14 cellular contexts compared by ENCODE assay signal in genomic region chr11:12239396-12240298, GRCh38.
A peak's percentile ranks its signal among the peaks of the same experiment; 100 is the strongest.
DNase-seq lines count a peak whose midpoint lies in the region; ATAC-seq, FAIRE-seq and TF ChIP-seq lines count a peak whose summit lies in the region.
"Had no signal": no experiment of that assay in that cellular context is flagged by ENCODE, and none has a peak within 500 bp of the region (broad histone marks: within the 10 kb centered on the region; RNA-seq: fewer than 3 reads in every experiment).

No MANE protein-coding gene starts in this region.

- H3K27ac ChIP-seq in ascending aorta (peak overlapping the region; percentile 94 to 98), HepG2 (ENCODE audit: extremely low read length, insufficient read depth, low read length) (no peak overlapping the region), aorta (ENCODE audit: low read depth in 1 of 2, low read length in 2 of 2) (peak overlapping the region; percentile 45 to 88)
- H3K27ac ChIP-seq: foreskin keratinocyte, SJSA1 had no signal

- H3K4me3 Mint-ChIP-seq in activated CD4-positive, alpha-beta T cell treated with anti-CD3 and anti-CD28 coated beads, Interleukin-2, amount 10 ng/mL, durations not matched to agents 24 days and 14 days = no peak overlapping the region
- H3K4me3 Mint-ChIP-seq: activated CD4-positive, alpha-beta T cell treated with anti-CD3 and anti-CD28 coated beads for 36 hours; activated T-helper 17 cell treated with anti-CD3 and anti-CD28 coated beads, Interleukin-2, amount 50 U/mL, for 72 hours had no signal

- DNase-seq in activated CD4-positive, alpha-beta T cell treated with anti-CD3 and anti-CD28 coated beads, Interleukin-2, amount 10 ng/mL, durations not matched to agents 24 days and 14 days = no peak
- no peak for DNase-seq in activated CD4-positive, alpha-beta T cell treated with anti-CD3 and anti-CD28 coated beads, Interleukin-2, amount 50 U/mL, for 4 hours
- DNase-seq in ascending aorta (ENCODE audit: low spot score in 2 of 2) (no peak), HepG2 (ENCODE audit: low spot score) (no peak), aorta (no peak), H4 (ENCODE audit: low spot score) (no peak)
- DNase-seq: activated CD4-positive, alpha-beta T cell treated with anti-CD3 and anti-CD28 coated beads for 36 hours; foreskin keratinocyte; H7; stimulated activated CD4-positive, alpha-beta T cell treated with anti-CD3 and anti-CD28 coated beads, Interleukin-4, amount 100 ng/mL, for 24 hours had no signal

- TF ChIP-seq CTCF in ascending aorta (IDR thresholded peaks at IDR 0.05) (no peak), HepG2 (CRISPR knock-in tag; IDR thresholded peaks at IDR 0.05) (no peak)

- H3K9ac ChIP-seq in HepG2 (ENCODE audit: insufficient read depth, low read depth, low read length) = no peak overlapping the region

- H3K36me3 ChIP-seq in ascending aorta = peaks cover 51 to 84% of the 10 kb centered on the region in 2 donors
- no peaks in the 10 kb centered on the region for H3K36me3 ChIP-seq in HepG2 (replicated peaks in 1 of 2; ENCODE audit: control insufficient read depth in 1 of 2, insufficient read depth in 2 of 2, low read length in 2 of 2)
- H3K36me3 ChIP-seq in aorta (ENCODE audit: control insufficient read depth in 1 of 2, insufficient read depth in 2 of 2, low read length in 1 of 2) = peaks cover 0 to 6% of the 10 kb centered on the region in 2 donors

- no peak for FAIRE-seq in HepG2 (lab: Jason Lieb, UNC)

- no peak for TF ChIP-seq EP300 in HepG2 (IDR thresholded peaks at IDR 0.05; ENCODE audit: low read depth in 2 of 2, low read length in 2 of 2)
- TF ChIP-seq EP300 in HepG2 (CRISPR knock-in tag; IDR thresholded peaks at IDR 0.05; ENCODE audit: borderline replicate concordance) = no peak

- no peak overlapping the region for H2AFZ ChIP-seq in HepG2 (ENCODE audit: low read length)

- peaks cover 59% of the 10 kb centered on the region for H3K4me1 Mint-ChIP-seq in activated CD4-positive, alpha-beta T cell treated with anti-CD3 and anti-CD28 coated beads, Interleukin-2, amount 10 ng/mL, durations not matched to agents 24 days and 14 days

- H3K4me3 ChIP-seq in ascending aorta = no peak overlapping the region
- H3K4me3 ChIP-seq in HepG2 (replicated peaks in 1 of 3; ENCODE audit: insufficient read depth in 1 of 3, low read depth in 2 of 3, low read length in 3 of 3) = no peak overlapping the region
- no peak overlapping the region for H3K4me3 ChIP-seq in aorta (ENCODE audit: low read length in 2 of 2)
- H3K4me3 ChIP-seq: SJSA1 had no signal

- CTCF ChIA-PET in HepG2 (lab: Yijun Ruan, JAX; ENCODE audit: low intra/inter-chr PET ratio, low total read pairs) = no interaction called here

- ATAC-seq in HepG2 (no peak), aorta (ENCODE audit: low FRiP score) (no peak), GM19467 (IDR thresholded peaks at IDR 0.05; ENCODE audit: unreplicated experiment) (no peak), GM18498 (IDR thresholded peaks at IDR 0.05; ENCODE audit: unreplicated experiment) (no peak)
- ATAC-seq: activated CD4-positive, alpha-beta T cell treated with anti-CD3 and anti-CD28 coated beads for 36 hours; activated T-helper 17 cell treated with anti-CD3 and anti-CD28 coated beads, Interleukin-2, amount 50 U/mL, for 72 hours; foreskin keratinocyte had no signal

- in situ Hi-C loops in HepG2 (cut with HindIII; ENCODE audit: extremely low pct_ligation_motif_present, low pct_unique_long_range_greater_than_20kb) = loop anchor here (5.0 to 10.0 kb wide), 2 partner anchors 125 to 192 kb away; partner anchors contain the start of gene MICAL2

- no peaks in the 10 kb centered on the region for H4K20me1 ChIP-seq in HepG2 (ENCODE audit: insufficient read depth, low read length)

- no peak overlapping the region for H3K4me2 ChIP-seq in HepG2 (ENCODE audit: low read depth, low read length)

- peaks cover 83% of the 10 kb centered on the region for H3K36me3 Mint-ChIP-seq in activated CD4-positive, alpha-beta T cell treated with anti-CD3 and anti-CD28 coated beads, Interleukin-2, amount 10 ng/mL, durations not matched to agents 24 days and 14 days (ENCODE audit: low read depth)

- TF ChIP-seq POLR2A in HepG2 (IDR thresholded peaks at IDR 0.05; ENCODE audit: insufficient read depth in 1 of 2, low read depth in 2 of 2, low read length in 2 of 2) = no peak

- WGBS in HepG2 (ENCODE audit: low lambda C conversion rate) = 80% methylated on average over 7 of the region's 11 CpGs
- 67 to 68% methylated on average over 11 of the region's 11 CpGs for WGBS in aorta, 2 donors

- H3K27ac Mint-ChIP-seq in activated CD4-positive, alpha-beta T cell treated with anti-CD3 and anti-CD28 coated beads, Interleukin-2, amount 10 ng/mL, durations not matched to agents 24 days and 14 days = peak overlapping the region; percentile 28
- H3K27ac Mint-ChIP-seq: activated CD4-positive, alpha-beta T cell treated with anti-CD3 and anti-CD28 coated beads for 36 hours; activated T-helper 17 cell treated with anti-CD3 and anti-CD28 coated beads, Interleukin-2, amount 50 U/mL, for 72 hours had no signal

- no peaks in the 10 kb centered on the region for H3K79me2 ChIP-seq in HepG2 (ENCODE audit: insufficient read depth, low read length)

- intact Hi-C loops in activated CD4-positive, alpha-beta T cell treated with anti-CD3 and anti-CD28 coated beads, Interleukin-2, amount 10 ng/mL, durations not matched to agents 24 days and 14 days (cut with micrococcal nuclease) = no loop called here
- intact Hi-C loops in ascending aorta (cut with DNase I) = loop anchor here (5.0 to 10.0 kb wide), 2 partner anchors 117 to 1095 kb away; no protein-coding TSS in a partner anchor
- intact Hi-C loops in HepG2 (cut with micrococcal nuclease; ENCODE audit: unreplicated experiment) = loop anchor here (5.0 to 10.0 kb wide), 4 partner anchors 75 to 305 kb away; no protein-coding TSS in a partner anchor
- intact Hi-C loops in aorta (cut with DNase I) = loop anchor here (5.0 to 10.0 kb wide), 5 partner anchors 43 to 187 kb away; partner anchors contain the start of gene MICAL2 (in 2 of the 2)

- BruUV-seq in HepG2 (replicated peaks; lab: Mats Ljungman, UMichigan) = no TSS peak

- H3K27me3 ChIP-seq in ascending aorta (no peaks in the 10 kb centered on the region), HepG2 (ENCODE audit: control insufficient read depth in 1 of 2, insufficient read depth in 2 of 2, low read length in 2 of 2) (no peaks in the 10 kb centered on the region), aorta (ENCODE audit: control insufficient read depth in 1 of 2, insufficient read depth in 2 of 2, low read length in 1 of 2) (no peaks in the 10 kb centered on the region)
- H3K27me3 ChIP-seq: foreskin keratinocyte, SJSA1 had no signal

- H3K9me3 Mint-ChIP-seq in activated CD4-positive, alpha-beta T cell treated with anti-CD3 and anti-CD28 coated beads, Interleukin-2, amount 10 ng/mL, durations not matched to agents 24 days and 14 days = no peaks in the 10 kb centered on the region
- H3K9me3 Mint-ChIP-seq: activated T-helper 17 cell treated with anti-CD3 and anti-CD28 coated beads, Interleukin-2, amount 50 U/mL, for 72 hours had no signal

- TF ChIP-seq RAD21 in HepG2 (CRISPR knock-in tag; IDR thresholded peaks at IDR 0.05) = no peak

- H3K4me1 ChIP-seq in ascending aorta = peaks cover 36 to 97% of the 10 kb centered on the region in 2 donors
- H3K4me1 ChIP-seq in HepG2 (ENCODE audit: insufficient read depth, low read length) = peaks cover 26% of the 10 kb centered on the region
- H3K4me1 ChIP-seq in aorta (ENCODE audit: control insufficient read depth in 1 of 2, insufficient read depth in 2 of 2, low read length in 2 of 2) = peaks cover under 1 to 2% of the 10 kb centered on the region in 2 donors
- H3K4me1 ChIP-seq: foreskin keratinocyte had no signal

- H3K27me3 Mint-ChIP-seq in activated CD4-positive, alpha-beta T cell treated with anti-CD3 and anti-CD28 coated beads, Interleukin-2, amount 10 ng/mL, durations not matched to agents 24 days and 14 days = no peaks in the 10 kb centered on the region
- H3K27me3 Mint-ChIP-seq: activated CD4-positive, alpha-beta T cell treated with anti-CD3 and anti-CD28 coated beads for 36 hours; activated T-helper 17 cell treated with anti-CD3 and anti-CD28 coated beads, Interleukin-2, amount 50 U/mL, for 72 hours had no signal

- POLR2A ChIA-PET in HepG2 (lab: Yijun Ruan, JAX) = no interaction called here

- no peaks in the 10 kb centered on the region for H3K9me3 ChIP-seq in ascending aorta
- H3K9me3 ChIP-seq in HepG2 (ENCODE audit: low read length) = no peaks in the 10 kb centered on the region
- H3K9me3 ChIP-seq in aorta (ENCODE audit: control insufficient read depth, low read length) = no peaks in the 10 kb centered on the region
- H3K9me3 ChIP-seq: SJSA1 had no signal

TF ChIP-seq in HepG2, 621 proteins besides CTCF, POLR2A, EP300 and RAD21 (continues in another document):
- no peak for TF ChIP-seq ZNF263 (CRISPR knock-in tag; IDR thresholded peaks at IDR 0.05)
